ENCODE assay signal across 32 cellular contexts in the genomic region with DNA sequence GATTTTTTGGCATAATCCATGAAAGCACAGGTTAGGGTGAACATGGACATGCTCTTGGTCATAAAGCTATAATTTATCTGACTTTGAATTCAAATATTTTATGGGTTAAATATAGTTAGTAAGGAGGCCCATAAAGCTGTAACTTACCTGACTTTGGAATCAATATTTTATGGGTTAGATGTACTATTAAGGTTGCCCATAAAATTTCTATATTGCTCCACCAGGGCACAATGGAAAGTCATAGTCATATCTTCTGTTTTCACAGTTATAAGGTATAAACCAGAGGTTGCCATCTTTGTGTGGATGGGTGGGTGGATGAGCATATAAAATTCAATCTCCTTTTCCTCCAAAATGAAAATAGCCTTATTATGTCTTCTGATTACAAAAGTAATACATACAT.
"Had no signal": no experiment of that assay in that cellular context is flagged by ENCODE, and none has a peak within 500 bp of the region (broad histone marks: within the 10 kb centered on the region; RNA-seq: fewer than 3 reads in every experiment).

No MANE protein-coding gene starts in this region.

- H3K36me3 ChIP-seq: adrenal gland, ascending aorta, brain microvascular endothelial cell, breast epithelium, cardiac muscle cell had no signal

- ATAC-seq: activated naive CD4-positive, alpha-beta T cell treated with anti-CD3 and anti-CD28 coated beads, Interleukin-2, amount 50 U/mL, for 72 hours; activated naive CD8-positive, alpha-beta T cell treated with anti-CD3 and anti-CD28 coated beads, Interleukin-2, amount 50 U/mL, for 24 hours; activated T-cell treated with anti-CD3 and anti-CD28 coated beads, Interleukin-2, amount 50 U/mL, for 4 hours; activated T-cell treated with anti-CD3 and anti-CD28 coated beads, Interleukin-2, amount 50 U/mL, for 72 hours; activated T-helper 17 cell treated with anti-CD3 and anti-CD28 coated beads, Interleukin-2, amount 50 U/mL, for 72 hours; body of pancreas had no signal

- H3K4me1 ChIP-seq: adrenal gland, ascending aorta, body of pancreas, breast epithelium had no signal

- H3K9me3 ChIP-seq: adrenal gland, ascending aorta, body of pancreas, breast epithelium had no signal

- H3K27me3 ChIP-seq: adrenal gland, ascending aorta, body of pancreas, brain microvascular endothelial cell, breast epithelium, cardiac muscle cell had no signal

- DNase-seq: activated effector memory CD4-positive, alpha-beta T cell treated with anti-CD3 and anti-CD28 coated beads, Interleukin-2, amount 50 U/mL, for 16 hours; activated effector memory CD4-positive, alpha-beta T cell treated with Interleukin-2 at 50 U/mL for 16 hours; activated gamma-delta T cell; activated gamma-delta T cell treated with Interleukin-2 at 50 U/mL for 16 hours; activated naive CD4-positive, alpha-beta T cell; activated naive CD4-positive, alpha-beta T cell treated with anti-CD3 and anti-CD28 coated beads for 36 hours; activated naive CD4-positive, alpha-beta T cell treated with anti-CD3 and anti-CD28 coated beads, Interleukin-2, amount 10 ng/mL, durations not matched to agents 7 days and 5 days; activated naive CD4-positive, alpha-beta T cell treated with anti-CD3 and anti-CD28 coated beads, Interleukin-2, amount 50 U/mL, for 16 hours; activated naive CD4-positive, alpha-beta T cell treated with Interleukin-2 at 50 U/mL for 16 hours; activated naive CD8-positive, alpha-beta T cell treated with anti-CD3 and anti-CD28 coated beads for 36 hours; activated naive CD8-positive, alpha-beta T cell treated with anti-CD3 and anti-CD28 coated beads, Interleukin-2, amount 10 ng/mL, durations not matched to agents 7 days and 5 days; activated naive CD8-positive, alpha-beta T cell treated with anti-CD3 and anti-CD28 coated beads, Interleukin-2, amount 50 U/mL, for 24 hours; activated T-cell treated with anti-CD3 and anti-CD28 coated beads for 4 hours; activated T-cell treated with anti-CD3 and anti-CD28 coated beads, Interleukin-2, amount 50 U/mL, for 1 hour; activated T-cell treated with anti-CD3 and anti-CD28 coated beads, Interleukin-2, amount 50 U/mL, for 24 hours; activated T-cell treated with anti-CD3 and anti-CD28 coated beads, Interleukin-2, amount 50 U/mL, for 4 hours; activated T-cell treated with anti-CD3 and anti-CD28 coated beads, Interleukin-2, amount 50 U/mL, for 48 hours; activated T-cell treated with anti-CD3 and anti-CD28 coated beads, Interleukin-2, amount 50 U/mL, for 72 hours; adrenal gland; amniotic stem cell; amygdala; anterior cingulate cortex; body of pancreas; brain microvascular endothelial cell; caudate nucleus; central memory CD4-positive, alpha-beta T cell; cerebellar nuclear complex had no signal

- H3K27ac ChIP-seq: adrenal gland, ascending aorta, body of pancreas, brain microvascular endothelial cell, breast epithelium, cardiac muscle cell had no signal

- H3K4me3 ChIP-seq: adrenal gland, ascending aorta, body of pancreas, breast epithelium, cardiac muscle cell had no signal
